In genomic region chr15:81111018-81111417, GRCh38 we compare ENCODE assay signal across 17 cellular contexts. TPM values are rescaled to one million over a fixed set of nuclear protein-coding genes. Genes with fewer than 3 reads are reported as not detected.
A peak's percentile ranks its signal among the peaks of the same experiment; 100 is the strongest.
DNase-seq lines count a peak whose midpoint lies in the region; ATAC-seq and TF ChIP-seq lines count a peak whose summit lies in the region.
"Had no signal": no experiment of that assay in that cellular context is flagged by ENCODE, and none has a peak within 500 bp of the region (broad histone marks: within the 10 kb centered on the region; RNA-seq: fewer than 3 reads in every experiment).

No MANE protein-coding gene starts in this region.

- intact Hi-C loops in MCF 10A (cut with micrococcal nuclease) (loop anchor here (1.0 kb wide), 1 partner anchor 155 kb away; no protein-coding TSS in a partner anchor), breast epithelium (cut with DNase I; ENCODE audit: low total_unique reads) (no loop called here)
- intact Hi-C loops in activated CD4-positive, alpha-beta T cell treated with anti-CD3 and anti-CD28 coated beads for 36 hours (cut with DNase I, micrococcal nuclease), result no loop called here

- H3K9me3 ChIP-seq in breast epithelium, result no peaks in the 10 kb centered on the region
- H3K9me3 ChIP-seq: SJCRH30 had no signal

- BruUV-seq in MCF 10A (replicated peaks; lab: Mats Ljungman, UMichigan), result no TSS peak

- no peaks in the 10 kb centered on the region for H3K36me3 Mint-ChIP-seq in MCF 10A (ENCODE audit: insufficient read depth, unreplicated experiment)
- H3K36me3 Mint-ChIP-seq in activated CD4-positive, alpha-beta T cell treated with anti-CD3 and anti-CD28 coated beads for 36 hours (ENCODE audit: low read depth), result no peaks in the 10 kb centered on the region

- peak; percentile 71 for DNase-seq in MCF 10A (ENCODE audit: unreplicated experiment)
- no peak for DNase-seq in breast epithelium (ENCODE audit: low spot score in 2 of 2)
- peak; percentile 86 for DNase-seq in RWPE1 (ENCODE audit: low spot score)
- DNase-seq in stimulated activated CD4-positive, alpha-beta T cell treated with anti-CD3 and anti-CD28 coated beads, Interleukin-4, amount 100 ng/mL, for 1 hour, result no peak
- no peak for DNase-seq in NCI-H146 (lab: John Stamatoyannopoulos, UW)
- DNase-seq in central memory CD4-positive, alpha-beta T cell, result no peak
- DNase-seq in activated CD4-positive, alpha-beta T cell treated with anti-CD3 and anti-CD28 coated beads for 36 hours, result no peak
- DNase-seq: C1 segment of cervical spinal cord, DMS153, EL, NCI-H1048, NCI-H1694 treated with DMSO at 0.1 percent for 48 hours, NCI-H510A treated with DMSO at 0.1 percent for 48 hours, SJCRH30 had no signal

- no peak for TF ChIP-seq POLR2A in breast epithelium (IDR thresholded peaks at IDR 0.05)

- H3K4me3 ChIP-seq in breast epithelium, result no peak overlapping the region
- H3K4me3 ChIP-seq: GM23248, SJCRH30 had no signal

- H3K9me3 Mint-ChIP-seq in MCF 10A (ENCODE audit: unreplicated experiment), result no peaks in the 10 kb centered on the region
- no peaks in the 10 kb centered on the region for H3K9me3 Mint-ChIP-seq in activated CD4-positive, alpha-beta T cell treated with anti-CD3 and anti-CD28 coated beads for 36 hours (ENCODE audit: low read depth)

- peak; percentile 88 for ATAC-seq in esophagus mucosa
- no peak for ATAC-seq in activated CD4-positive, alpha-beta T cell treated with anti-CD3 and anti-CD28 coated beads for 36 hours

- no peak overlapping the region for H3K27ac Mint-ChIP-seq in MCF 10A (ENCODE audit: low read depth, unreplicated experiment)
- H3K27ac Mint-ChIP-seq in activated CD4-positive, alpha-beta T cell treated with anti-CD3 and anti-CD28 coated beads for 36 hours, result no peak overlapping the region

- no peak overlapping the region for H3K4me3 Mint-ChIP-seq in MCF 10A (ENCODE audit: unreplicated experiment)
- no peak overlapping the region for H3K4me3 Mint-ChIP-seq in activated CD4-positive, alpha-beta T cell treated with anti-CD3 and anti-CD28 coated beads for 36 hours

- H3K27me3 Mint-ChIP-seq in MCF 10A (ENCODE audit: insufficient read depth, unreplicated experiment), result no peaks in the 10 kb centered on the region
- H3K27me3 Mint-ChIP-seq in activated CD4-positive, alpha-beta T cell treated with anti-CD3 and anti-CD28 coated beads for 36 hours, result peaks cover 22% of the 10 kb centered on the region

- POLR2A ChIA-PET in MCF 10A (lab: Yijun Ruan, JAX) (interaction anchor here (0.6 to 1.4 kb wide), 2 partner anchors 155 to 162 kb away, joined by 3 to 4 read pairs; no protein-coding TSS in a partner anchor), RWPE1 (lab: Yijun Ruan, JAX; ENCODE audit: low non-redundant PET) (no interaction called here)
- POLR2A ChIA-PET in activated CD4-positive, alpha-beta T cell treated with anti-CD3 and anti-CD28 coated beads for 36 hours (lab: Charles Lee), result no interaction called here

- no peaks in the 10 kb centered on the region for H3K27me3 ChIP-seq in breast epithelium
- H3K27me3 ChIP-seq: SJCRH30 had no signal

- CTCF ChIA-PET in MCF 10A (lab: Yijun Ruan, JAX) (interaction anchor here (0.8 to 16.9 kb wide), 3 partner anchors 45 to 290 kb away, joined by 4 to 459 read pairs (median 23); no protein-coding TSS in a partner anchor), RWPE1 (lab: Yijun Ruan, JAX) (interaction anchor here (0.6 to 1.5 kb wide), 2 partner anchors 155 to 738 kb away, joined by 3 to 12 read pairs; no protein-coding TSS in a partner anchor)
- CTCF ChIA-PET in activated CD4-positive, alpha-beta T cell treated with anti-CD3 and anti-CD28 coated beads for 36 hours (lab: Charles Lee), result interaction anchor here (0.8 to 10.1 kb wide), 2 partner anchors 134 to 156 kb away, joined by 4 to 184 read pairs; no protein-coding TSS in a partner anchor

- H3K27ac ChIP-seq in breast epithelium (peak overlapping the region in 1 of 2 donors; percentile 41), RWPE1 (peak overlapping the region; percentile 93)
- H3K27ac ChIP-seq: GM23248, SJCRH30 had no signal

- peaks cover 31% of the 10 kb centered on the region for H3K4me1 Mint-ChIP-seq in MCF 10A (ENCODE audit: insufficient read depth, unreplicated experiment)
- peaks cover 4% of the 10 kb centered on the region for H3K4me1 Mint-ChIP-seq in activated CD4-positive, alpha-beta T cell treated with anti-CD3 and anti-CD28 coated beads for 36 hours

- H3K4me1 ChIP-seq in breast epithelium, result no peaks in the 10 kb centered on the region
- H3K4me1 ChIP-seq: SJCRH30 had no signal

- no peak for TF ChIP-seq CTCF in MCF 10A (IDR thresholded peaks at IDR 0.05; ENCODE audit: unreplicated experiment)
- no peak for TF ChIP-seq CTCF in breast epithelium (IDR thresholded peaks at IDR 0.05)
- no peak for TF ChIP-seq CTCF in RWPE1 (conservative IDR thresholded peaks at IDR 0.05; ENCODE audit: low read depth)

- H3K36me3 ChIP-seq in breast epithelium, result no peaks in the 10 kb centered on the region
- H3K36me3 ChIP-seq: SJCRH30 had no signal

RNA-seq across cellular contexts. Expression of gene CFAP161, which starts 23.1 kb away (rescaled TPM):
- not detected in 2 replicates for total RNA-seq in MCF 10A (2022)
- total RNA-seq in breast epithelium, result 1 to 10 TPM in 1 of 3 donors, under 1 TPM in 1, not detected in 1; 0.66 to 1.0 TPM
- total RNA-seq in esophagus mucosa, result 0.36 TPM
- total RNA-seq in activated CD4-positive, alpha-beta T cell treated with anti-CD3 and anti-CD28 coated beads for 36 hours, result not detected
- total RNA-seq: A172, GM23248, SJCRH30 had no signal

Comparison
In these comparisons a context has a peak if more than half of its experiments do, and no peak if none do; other contexts are left out.
1. DNase-seq: peak in MCF 10A (single experiment) and RWPE1 (single experiment); none in breast epithelium (0 of 2), stimulated activated CD4-positive, alpha-beta T cell treated with anti-CD3 and anti-CD28 coated beads, Interleukin-4, amount 100 ng/mL, for 1 hour (single experiment), NCI-H146 (single experiment), central memory CD4-positive, alpha-beta T cell (single experiment) and activated CD4-positive, alpha-beta T cell treated with anti-CD3 and anti-CD28 coated beads for 36 hours (single experiment).